In the genomic region with DNA sequence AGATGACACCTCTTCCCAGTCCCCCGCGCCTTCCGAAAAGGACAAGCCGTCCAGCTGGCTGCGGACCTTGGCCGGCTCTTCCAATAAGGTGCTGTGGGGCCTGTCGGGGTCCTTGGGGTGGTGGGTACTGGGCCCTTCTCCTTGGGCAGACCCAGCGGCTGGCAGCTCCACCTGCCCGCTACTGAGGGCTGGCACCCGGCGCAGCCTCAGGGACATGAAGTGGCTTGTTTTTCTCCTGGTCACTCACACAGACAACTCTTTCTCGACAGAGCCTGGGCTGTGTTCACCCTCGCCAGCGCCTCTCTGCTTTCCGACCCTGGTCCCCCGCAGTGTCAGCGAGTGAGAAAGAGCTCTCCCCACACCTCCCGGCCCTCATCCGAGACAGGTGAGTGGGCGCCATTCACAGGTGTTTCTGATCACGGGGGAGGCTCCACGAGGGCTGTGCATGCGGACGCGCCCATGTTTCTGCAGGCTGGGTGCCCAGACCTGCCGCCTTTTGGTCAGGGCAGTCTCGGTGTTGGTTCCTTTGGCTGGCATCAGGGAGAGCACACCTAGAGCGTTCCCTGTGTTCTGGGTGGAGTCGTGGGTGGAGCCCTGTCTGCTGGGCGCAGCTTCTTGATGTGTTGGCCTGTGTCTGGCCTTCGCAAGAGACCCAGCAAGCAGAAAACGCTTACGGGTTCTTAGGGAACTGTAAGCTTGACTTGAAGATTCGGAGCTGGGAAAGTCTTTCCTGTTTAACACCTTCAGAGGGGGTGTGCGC, we compare ENCODE assay signal across 1 cellular context.
TF ChIP-seq lines count a peak whose summit lies in the region.

No MANE protein-coding gene starts in this region.

TF ChIP-seq in WTC11, 78 proteins besides CTCF, POLR2A, EP300 and RAD21 (continued from another document):
- TF ChIP-seq, protein P1, sequence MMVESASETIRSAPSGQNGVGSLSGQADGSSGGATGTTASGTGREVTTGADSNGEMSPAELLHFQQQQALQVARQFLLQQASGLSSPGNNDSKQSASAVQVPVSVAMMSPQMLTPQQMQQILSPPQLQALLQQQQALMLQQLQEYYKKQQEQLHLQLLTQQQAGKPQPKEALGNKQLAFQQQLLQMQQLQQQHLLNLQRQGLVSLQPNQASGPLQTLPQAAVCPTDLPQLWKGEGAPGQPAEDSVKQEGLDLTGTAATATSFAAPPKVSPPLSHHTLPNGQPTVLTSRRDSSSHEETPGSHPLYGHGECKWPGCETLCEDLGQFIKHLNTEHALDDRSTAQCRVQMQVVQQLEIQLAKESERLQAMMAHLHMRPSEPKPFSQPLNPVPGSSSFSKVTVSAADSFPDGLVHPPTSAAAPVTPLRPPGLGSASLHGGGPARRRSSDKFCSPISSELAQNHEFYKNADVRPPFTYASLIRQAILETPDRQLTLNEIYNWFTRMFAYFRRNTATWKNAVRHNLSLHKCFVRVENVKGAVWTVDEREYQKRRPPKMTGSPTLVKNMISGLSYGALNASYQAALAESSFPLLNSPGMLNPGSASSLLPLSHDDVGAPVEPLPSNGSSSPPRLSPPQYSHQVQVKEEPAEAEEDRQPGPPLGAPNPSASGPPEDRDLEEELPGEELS (CRISPR knock-in tag; IDR thresholded peaks at IDR 0.05): no peak
- TF ChIP-seq, protein P2, sequence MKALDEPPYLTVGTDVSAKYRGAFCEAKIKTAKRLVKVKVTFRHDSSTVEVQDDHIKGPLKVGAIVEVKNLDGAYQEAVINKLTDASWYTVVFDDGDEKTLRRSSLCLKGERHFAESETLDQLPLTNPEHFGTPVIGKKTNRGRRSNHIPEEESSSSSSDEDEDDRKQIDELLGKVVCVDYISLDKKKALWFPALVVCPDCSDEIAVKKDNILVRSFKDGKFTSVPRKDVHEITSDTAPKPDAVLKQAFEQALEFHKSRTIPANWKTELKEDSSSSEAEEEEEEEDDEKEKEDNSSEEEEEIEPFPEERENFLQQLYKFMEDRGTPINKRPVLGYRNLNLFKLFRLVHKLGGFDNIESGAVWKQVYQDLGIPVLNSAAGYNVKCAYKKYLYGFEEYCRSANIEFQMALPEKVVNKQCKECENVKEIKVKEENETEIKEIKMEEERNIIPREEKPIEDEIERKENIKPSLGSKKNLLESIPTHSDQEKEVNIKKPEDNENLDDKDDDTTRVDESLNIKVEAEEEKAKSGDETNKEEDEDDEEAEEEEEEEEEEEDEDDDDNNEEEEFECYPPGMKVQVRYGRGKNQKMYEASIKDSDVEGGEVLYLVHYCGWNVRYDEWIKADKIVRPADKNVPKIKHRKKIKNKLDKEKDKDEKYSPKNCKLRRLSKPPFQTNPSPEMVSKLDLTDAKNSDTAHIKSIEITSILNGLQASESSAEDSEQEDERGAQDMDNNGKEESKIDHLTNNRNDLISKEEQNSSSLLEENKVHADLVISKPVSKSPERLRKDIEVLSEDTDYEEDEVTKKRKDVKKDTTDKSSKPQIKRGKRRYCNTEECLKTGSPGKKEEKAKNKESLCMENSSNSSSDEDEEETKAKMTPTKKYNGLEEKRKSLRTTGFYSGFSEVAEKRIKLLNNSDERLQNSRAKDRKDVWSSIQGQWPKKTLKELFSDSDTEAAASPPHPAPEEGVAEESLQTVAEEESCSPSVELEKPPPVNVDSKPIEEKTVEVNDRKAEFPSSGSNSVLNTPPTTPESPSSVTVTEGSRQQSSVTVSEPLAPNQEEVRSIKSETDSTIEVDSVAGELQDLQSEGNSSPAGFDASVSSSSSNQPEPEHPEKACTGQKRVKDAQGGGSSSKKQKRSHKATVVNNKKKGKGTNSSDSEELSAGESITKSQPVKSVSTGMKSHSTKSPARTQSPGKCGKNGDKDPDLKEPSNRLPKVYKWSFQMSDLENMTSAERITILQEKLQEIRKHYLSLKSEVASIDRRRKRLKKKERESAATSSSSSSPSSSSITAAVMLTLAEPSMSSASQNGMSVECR (CRISPR knock-in tag; IDR thresholded peaks at IDR 0.05; ENCODE audit: borderline replicate concordance): no peak
- TF ChIP-seq, protein P3, sequence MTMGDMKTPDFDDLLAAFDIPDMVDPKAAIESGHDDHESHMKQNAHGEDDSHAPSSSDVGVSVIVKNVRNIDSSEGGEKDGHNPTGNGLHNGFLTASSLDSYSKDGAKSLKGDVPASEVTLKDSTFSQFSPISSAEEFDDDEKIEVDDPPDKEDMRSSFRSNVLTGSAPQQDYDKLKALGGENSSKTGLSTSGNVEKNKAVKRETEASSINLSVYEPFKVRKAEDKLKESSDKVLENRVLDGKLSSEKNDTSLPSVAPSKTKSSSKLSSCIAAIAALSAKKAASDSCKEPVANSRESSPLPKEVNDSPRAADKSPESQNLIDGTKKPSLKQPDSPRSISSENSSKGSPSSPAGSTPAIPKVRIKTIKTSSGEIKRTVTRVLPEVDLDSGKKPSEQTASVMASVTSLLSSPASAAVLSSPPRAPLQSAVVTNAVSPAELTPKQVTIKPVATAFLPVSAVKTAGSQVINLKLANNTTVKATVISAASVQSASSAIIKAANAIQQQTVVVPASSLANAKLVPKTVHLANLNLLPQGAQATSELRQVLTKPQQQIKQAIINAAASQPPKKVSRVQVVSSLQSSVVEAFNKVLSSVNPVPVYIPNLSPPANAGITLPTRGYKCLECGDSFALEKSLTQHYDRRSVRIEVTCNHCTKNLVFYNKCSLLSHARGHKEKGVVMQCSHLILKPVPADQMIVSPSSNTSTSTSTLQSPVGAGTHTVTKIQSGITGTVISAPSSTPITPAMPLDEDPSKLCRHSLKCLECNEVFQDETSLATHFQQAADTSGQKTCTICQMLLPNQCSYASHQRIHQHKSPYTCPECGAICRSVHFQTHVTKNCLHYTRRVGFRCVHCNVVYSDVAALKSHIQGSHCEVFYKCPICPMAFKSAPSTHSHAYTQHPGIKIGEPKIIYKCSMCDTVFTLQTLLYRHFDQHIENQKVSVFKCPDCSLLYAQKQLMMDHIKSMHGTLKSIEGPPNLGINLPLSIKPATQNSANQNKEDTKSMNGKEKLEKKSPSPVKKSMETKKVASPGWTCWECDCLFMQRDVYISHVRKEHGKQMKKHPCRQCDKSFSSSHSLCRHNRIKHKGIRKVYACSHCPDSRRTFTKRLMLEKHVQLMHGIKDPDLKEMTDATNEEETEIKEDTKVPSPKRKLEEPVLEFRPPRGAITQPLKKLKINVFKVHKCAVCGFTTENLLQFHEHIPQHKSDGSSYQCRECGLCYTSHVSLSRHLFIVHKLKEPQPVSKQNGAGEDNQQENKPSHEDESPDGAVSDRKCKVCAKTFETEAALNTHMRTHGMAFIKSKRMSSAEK (CRISPR knock-in tag; IDR thresholded peaks at IDR 0.05; ENCODE audit: borderline replicate concordance): no peak
- TF ChIP-seq CREB1 (CRISPR knock-in tag; IDR thresholded peaks at IDR 0.05): no peak
- TF ChIP-seq, protein P4, sequence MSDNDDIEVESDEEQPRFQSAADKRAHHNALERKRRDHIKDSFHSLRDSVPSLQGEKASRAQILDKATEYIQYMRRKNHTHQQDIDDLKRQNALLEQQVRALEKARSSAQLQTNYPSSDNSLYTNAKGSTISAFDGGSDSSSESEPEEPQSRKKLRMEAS (CRISPR knock-in tag; IDR thresholded peaks at IDR 0.05): no peak
- TF ChIP-seq, protein P5, sequence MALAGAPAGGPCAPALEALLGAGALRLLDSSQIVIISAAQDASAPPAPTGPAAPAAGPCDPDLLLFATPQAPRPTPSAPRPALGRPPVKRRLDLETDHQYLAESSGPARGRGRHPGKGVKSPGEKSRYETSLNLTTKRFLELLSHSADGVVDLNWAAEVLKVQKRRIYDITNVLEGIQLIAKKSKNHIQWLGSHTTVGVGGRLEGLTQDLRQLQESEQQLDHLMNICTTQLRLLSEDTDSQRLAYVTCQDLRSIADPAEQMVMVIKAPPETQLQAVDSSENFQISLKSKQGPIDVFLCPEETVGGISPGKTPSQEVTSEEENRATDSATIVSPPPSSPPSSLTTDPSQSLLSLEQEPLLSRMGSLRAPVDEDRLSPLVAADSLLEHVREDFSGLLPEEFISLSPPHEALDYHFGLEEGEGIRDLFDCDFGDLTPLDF (CRISPR knock-in tag; IDR thresholded peaks at IDR 0.05): no peak
